9 cellular contexts compared by ENCODE assay signal in the genomic region with DNA sequence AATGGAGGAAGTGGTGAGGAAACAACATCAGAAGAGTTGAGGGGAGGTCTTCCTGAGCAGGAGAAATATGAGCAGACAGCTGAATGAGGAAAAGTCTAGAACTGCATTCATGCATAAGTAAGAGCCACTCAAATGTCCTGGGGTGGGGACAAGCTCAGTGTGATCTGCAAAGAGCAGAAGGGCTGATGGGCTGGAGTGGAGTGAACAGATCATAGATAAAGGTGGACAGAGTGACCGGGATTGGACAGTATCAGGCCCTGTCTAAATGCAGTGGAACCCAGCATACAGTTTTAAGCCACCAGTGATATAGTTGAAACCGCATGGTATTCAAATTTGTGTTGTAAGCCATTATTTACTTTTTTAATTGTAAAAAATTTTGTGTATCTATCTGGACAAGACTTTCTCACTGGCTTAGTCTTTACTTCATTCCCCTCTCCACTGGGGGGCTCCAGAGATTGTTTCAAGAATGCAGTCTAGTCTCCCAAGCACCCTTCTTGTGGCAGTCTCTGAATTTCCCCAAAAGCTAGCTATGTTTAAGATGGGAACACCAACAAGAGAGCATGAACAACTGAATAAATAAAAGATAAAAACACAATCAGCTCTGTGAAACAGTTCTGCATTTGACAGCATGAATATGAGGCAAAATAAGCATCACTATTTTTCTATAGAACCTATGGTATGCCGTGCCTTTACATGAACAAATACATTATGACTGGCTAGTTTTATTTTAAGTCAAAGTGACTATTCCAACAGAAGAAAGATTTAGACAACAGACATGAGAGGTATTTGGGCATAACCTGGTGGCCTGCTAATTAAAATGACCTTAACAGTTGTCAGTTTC. TPM values are rescaled to one million over a fixed set of nuclear protein-coding genes. Genes with fewer than 3 reads are reported as not detected.
DNase-seq lines count a peak whose midpoint lies in the region; ATAC-seq and TF ChIP-seq lines count a peak whose summit lies in the region.
"Had no signal": no experiment of that assay in that cellular context is flagged by ENCODE, and none has a peak within 500 bp of the region (broad histone marks: within the 10 kb centered on the region; RNA-seq: fewer than 3 reads in every experiment).

No MANE protein-coding gene starts in this region.

- peak; percentile 21 to 78 (median 56) for TF ChIP-seq CTCF in dorsolateral prefrontal cortex (IDR thresholded peaks at IDR 0.05 in 54 of 56, conservative IDR thresholded peaks at IDR 0.05 in 2 of 56; ENCODE audit: low read depth in 1 of 56, partially characterized antibody in 56 of 56)

- no peak overlapping the region for H3K27ac ChIP-seq in dorsolateral prefrontal cortex
- H3K27ac ChIP-seq: skin epidermis had no signal

- no peaks in the 10 kb centered on the region for H3K36me3 ChIP-seq in NT2/D1 (ENCODE audit: insufficient read depth, insufficient read length, low read length)

- no peaks in the 10 kb centered on the region for H3K4me1 ChIP-seq in NT2/D1 (ENCODE audit: insufficient read depth, insufficient read length)

- no peak overlapping the region for H3K4me3 ChIP-seq in NT2/D1 (ENCODE audit: insufficient read length, low read depth)
- H3K4me3 ChIP-seq in dorsolateral prefrontal cortex, result no peak overlapping the region
- H3K4me3 ChIP-seq: skin epidermis had no signal

- peak; percentile 73 for ATAC-seq in HG02759 (IDR thresholded peaks at IDR 0.05; ENCODE audit: unreplicated experiment)

- H3K9me3 ChIP-seq in NT2/D1 (ENCODE audit: insufficient read depth, low read length), result no peaks in the 10 kb centered on the region

- H3K9ac ChIP-seq in NT2/D1 (ENCODE audit: insufficient read length, low read depth), result no peak overlapping the region

- intact Hi-C loops in dorsolateral prefrontal cortex (cut with DNase I), result loop anchor here (2.0 to 10.0 kb wide), 4 partner anchors 145 to 351 kb away; no protein-coding TSS in a partner anchor

- DNase-seq in ELF-1 (ENCODE audit: low read depth, low spot score) (peak; percentile 10), NT2/D1 (ENCODE audit: low read depth, low spot score) (peak; percentile 15), dorsolateral prefrontal cortex (peak in 2 of 10 donors; percentile 9 to 42), middle frontal gyrus (ENCODE audit: extremely low spot score, low spot score) (peak; percentile 34)
- DNase-seq in activated CD4-positive, alpha-beta T cell treated with anti-CD3 and anti-CD28 coated beads for 4 hours, result no peak
- no peak for DNase-seq in stimulated activated CD4-positive, alpha-beta T cell treated with anti-CD3 and anti-CD28 coated beads, Interleukin-4, amount 100 ng/mL, for 1 hour
- no peak for DNase-seq in stimulated activated CD4-positive, alpha-beta T cell treated with anti-CD3 and anti-CD28 coated beads, Interleukin-2, amount 100 ng/mL, for 24 hours

- H3K27me3 ChIP-seq in NT2/D1 (ENCODE audit: insufficient read depth, insufficient read length) (no peaks in the 10 kb centered on the region), dorsolateral prefrontal cortex (peaks cover 0 to 7% (median 0%) of the 10 kb centered on the region in 45 donors)

RNA-seq across cellular contexts. Expression of a gene that starts 10.7 kb away (rescaled TPM):
- total RNA-seq in dorsolateral prefrontal cortex, result 10 to 100 TPM in 70 of 120 experiments, 1 to 10 TPM in 50; 6.1 to 26.1 (median 10.7) TPM

Comparison
In these comparisons a context has a peak if more than half of its experiments do, and no peak if none do; other contexts are left out.
1. DNase-seq: peak in ELF-1 (single experiment), NT2/D1 (single experiment) and middle frontal gyrus (single experiment); none in activated CD4-positive, alpha-beta T cell treated with anti-CD3 and anti-CD28 coated beads for 4 hours (0 of 2), stimulated activated CD4-positive, alpha-beta T cell treated with anti-CD3 and anti-CD28 coated beads, Interleukin-4, amount 100 ng/mL, for 1 hour (single experiment) and stimulated activated CD4-positive, alpha-beta T cell treated with anti-CD3 and anti-CD28 coated beads, Interleukin-2, amount 100 ng/mL, for 24 hours (0 of 2).